14 cellular contexts compared by ENCODE assay signal in the genomic region with DNA sequence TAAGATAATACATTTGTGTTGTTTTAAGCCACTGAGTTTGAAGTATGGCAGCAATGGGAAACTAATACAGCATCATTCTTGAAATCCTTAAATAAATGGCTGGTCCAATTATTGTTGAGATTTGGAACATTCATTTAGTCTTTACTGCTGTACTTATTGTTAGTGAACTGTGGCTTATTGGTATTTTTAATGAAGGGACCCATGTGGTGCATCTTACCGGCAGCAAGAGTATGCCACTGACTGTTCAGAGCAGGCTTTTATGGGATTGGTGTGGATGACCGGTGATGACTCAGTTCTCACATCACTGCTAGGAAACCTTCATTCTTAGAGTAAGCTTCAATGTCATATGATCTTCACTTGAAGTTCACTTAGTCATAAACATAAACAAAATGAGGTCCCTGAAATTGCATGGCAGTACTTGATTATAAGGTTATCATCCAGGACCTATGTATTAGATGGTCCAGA. TPM values are rescaled to one million over a fixed set of nuclear protein-coding genes. Genes with fewer than 3 reads are reported as not detected.
DNase-seq lines count a peak whose midpoint lies in the region; ATAC-seq and TF ChIP-seq lines count a peak whose summit lies in the region.
"Had no signal": no experiment of that assay in that cellular context is flagged by ENCODE, and none has a peak within 500 bp of the region (broad histone marks: within the 10 kb centered on the region; RNA-seq: fewer than 3 reads in every experiment).

No MANE protein-coding gene starts in this region.

- H3K36me3 ChIP-seq in fibroblast of lung (ENCODE audit: control insufficient read depth, insufficient read depth, low read length), result no peaks in the 10 kb centered on the region
- H3K36me3 ChIP-seq: SJSA1, vagina had no signal

- no peaks in the 10 kb centered on the region for H3K9me3 ChIP-seq in fibroblast of lung (ENCODE audit: control insufficient read depth, insufficient read depth, low read depth, low read length)
- H3K9me3 ChIP-seq: SJSA1, vagina had no signal

- no peak for ATAC-seq in GM21723 (IDR thresholded peaks at IDR 0.05; ENCODE audit: unreplicated experiment)

- no peaks in the 10 kb centered on the region for H4K20me1 ChIP-seq in fibroblast of lung (ENCODE audit: control insufficient read depth, extremely low read depth, insufficient read depth, low read length)

- no peak overlapping the region for H2AFZ ChIP-seq in fibroblast of lung (ENCODE audit: low read length)

- no peak overlapping the region for H3K9ac ChIP-seq in fibroblast of lung (ENCODE audit: insufficient read depth, low read length)

- TF ChIP-seq CTCF in RWPE1 (conservative IDR thresholded peaks at IDR 0.05; ENCODE audit: low read depth) (no peak), fibroblast of lung (conservative IDR thresholded peaks at IDR 0.05 in 1 of 2, IDR thresholded peaks at IDR 0.05 in 1 of 2; ENCODE audit: low read depth in 1 of 2, low read length in 2 of 2) (no peak)

- no peak overlapping the region for H3K4me3 ChIP-seq in fibroblast of lung (replicated peaks in 1 of 4; ENCODE audit: control extremely low read depth in 1 of 4, insufficient read depth in 1 of 4, low read depth in 3 of 4, low read length in 4 of 4)
- H3K4me3 ChIP-seq: SJSA1, skin epidermis, vagina had no signal

- no peaks in the 10 kb centered on the region for H3K4me1 ChIP-seq in fibroblast of lung (ENCODE audit: control insufficient read depth, extremely low read depth, insufficient read depth, low read length)
- H3K4me1 ChIP-seq: vagina had no signal

- H3K79me2 ChIP-seq in fibroblast of lung (ENCODE audit: control insufficient read depth, insufficient read depth, low read length), result no peaks in the 10 kb centered on the region

- no peaks in the 10 kb centered on the region for H3K27me3 ChIP-seq in fibroblast of lung (ENCODE audit: control insufficient read depth, insufficient read depth, low read length)
- H3K27me3 ChIP-seq: SJSA1, vagina had no signal

- H3K27ac ChIP-seq in RWPE1 (no peak overlapping the region), fibroblast of lung (ENCODE audit: insufficient read depth, low read length) (peak overlapping the region; percentile 34)
- H3K27ac ChIP-seq: SJSA1, skin epidermis, vagina had no signal

- CTCF ChIA-PET in RWPE1 (lab: Yijun Ruan, JAX), result interaction anchor here (0.6 kb wide), 1 partner anchor 1419 kb away, joined by 3 read pairs; no protein-coding TSS in a partner anchor

- no peak overlapping the region for H3K4me2 ChIP-seq in fibroblast of lung (ENCODE audit: extremely low read depth, insufficient read depth, low read length)

- POLR2A ChIA-PET in RWPE1 (lab: Yijun Ruan, JAX; ENCODE audit: low non-redundant PET), result no interaction called here

- DNase-seq in H4 (ENCODE audit: low spot score) (peak; percentile 91), RWPE1 (ENCODE audit: low spot score) (peak; percentile 45), fibroblast of lung (ENCODE audit: low read depth in 2 of 2) (peak; percentile 72 to 84), smooth muscle cell of the brain vasculature (ENCODE audit: low read depth, low spot score) (peak; percentile 36), T-helper 1 cell (no peak)
- no peak for DNase-seq in stimulated activated CD4-positive, alpha-beta T cell treated with anti-CD3 and anti-CD28 coated beads, Interleukin-2, amount 100 ng/mL, for 24 hours
- DNase-seq: activated CD4-positive, alpha-beta T cell treated with anti-CD3 and anti-CD28 coated beads, Interleukin-2, amount 10 ng/mL, durations not matched to agents 24 days and 14 days; activated gamma-delta T cell; GF-D8; NCI-H446 treated with DMSO at 0.1 percent for 48 hours had no signal

RNA-seq across cellular contexts. Expression of gene PRKAA2, which starts 31.5 kb away (rescaled TPM):
- total RNA-seq in H4 (2014; rRNA removed; shearing (Covaris generic)), result 2.2 and 3.5 TPM in 2 replicates
- total RNA-seq in fibroblast of lung, result 4.9 and 7.1 TPM in 2 replicates
- polyA plus RNA-seq in fibroblast of lung, result 2.9 and 3.1 TPM in 2 replicates
- 1.6 and 1.8 TPM in 2 replicates for polyA plus RNA-seq in fibroblast of lung (2012)
- 0.90 and 1.4 TPM in 2 replicates for polyA minus RNA-seq in fibroblast of lung (ENCODE audit: low replicate concordance)
- total RNA-seq: activated CD4-positive, alpha-beta T cell treated with anti-CD3 and anti-CD28 coated beads, Interleukin-2, amount 10 ng/mL, durations not matched to agents 24 days and 14 days had no signal

Comparison
In these comparisons a context has a peak if more than half of its experiments do, and no peak if none do; other contexts are left out.
1. DNase-seq: peak in H4 (single experiment), RWPE1 (single experiment), fibroblast of lung (2 of 2) and smooth muscle cell of the brain vasculature (single experiment); none in T-helper 1 cell (0 of 5) and stimulated activated CD4-positive, alpha-beta T cell treated with anti-CD3 and anti-CD28 coated beads, Interleukin-2, amount 100 ng/mL, for 24 hours (0 of 2).